In genomic region chr6:100484474-100484873, GRCh38 we compare ENCODE assay signal across 17 cellular contexts. TPM values are rescaled to one million over a fixed set of nuclear protein-coding genes. Genes with fewer than 3 reads are reported as not detected.
DNase-seq lines count a peak whose midpoint lies in the region; ATAC-seq and TF ChIP-seq lines count a peak whose summit lies in the region.
"Had no signal": no experiment of that assay in that cellular context is flagged by ENCODE, and none has a peak within 500 bp of the region (broad histone marks: within the 10 kb centered on the region; RNA-seq: fewer than 3 reads in every experiment).

No MANE protein-coding gene starts in this region.

- no peaks in the 10 kb centered on the region for H3K27me3 Mint-ChIP-seq in WTC11 (ENCODE audit: low read depth)

- no peaks in the 10 kb centered on the region for H3K79me2 ChIP-seq in OCI-LY7 (ENCODE audit: insufficient read depth, low read depth, low read length)
- H3K79me2 ChIP-seq: parathyroid adenoma had no signal

- H3K4me1 ChIP-seq in OCI-LY7 (ENCODE audit: insufficient read depth, low read length, poor library complexity, severe bottlenecking), result no peaks in the 10 kb centered on the region
- H3K4me1 ChIP-seq: parathyroid adenoma had no signal

- H3K27ac Mint-ChIP-seq in WTC11, result no peak overlapping the region
- H3K27ac Mint-ChIP-seq: activated naive CD4-positive, alpha-beta T cell treated with anti-CD3 and anti-CD28 coated beads for 36 hours had no signal

- H3K36me3 Mint-ChIP-seq in WTC11, result peaks cover 2% of the 10 kb centered on the region

- intact Hi-C loops in OCI-LY7 (cut with micrococcal nuclease; ENCODE audit: unreplicated experiment), result no loop called here

- H3K9me3 Mint-ChIP-seq in WTC11, result peaks cover 3% of the 10 kb centered on the region
- H3K9me3 Mint-ChIP-seq: activated naive CD4-positive, alpha-beta T cell treated with anti-CD3 and anti-CD28 coated beads for 36 hours had no signal

- ATAC-seq in GM18909 (IDR thresholded peaks at IDR 0.05; ENCODE audit: poor library complexity, unreplicated experiment), result peak; percentile 39
- peak; percentile 64 for ATAC-seq in HG02798 (IDR thresholded peaks at IDR 0.05; ENCODE audit: poor library complexity, unreplicated experiment)
- no peak for ATAC-seq in WTC11
- ATAC-seq: PC-3 had no signal

- H3K9me2 ChIP-seq in OCI-LY7 (ENCODE audit: insufficient read depth, low read length), result no peaks in the 10 kb centered on the region

- no peaks in the 10 kb centered on the region for H3K36me3 ChIP-seq in OCI-LY7 (ENCODE audit: insufficient read depth, low read length)
- H3K36me3 ChIP-seq: MG63 had no signal

- DNase-seq in GM12865 (ENCODE audit: low read depth), result peak; percentile 64
- no peak for DNase-seq in OCI-LY7 (ENCODE audit: low spot score)
- DNase-seq in caudate nucleus (lab: John Stamatoyannopoulos, UW), result no peak
- no peak for DNase-seq in HCEC 1CT
- DNase-seq in WTC11 (ENCODE audit: low spot score), result no peak
- no peak for DNase-seq in NCI-H345 treated with DMSO at 0.1 percent for 48 hours (lab: John Stamatoyannopoulos, UW; ENCODE audit: unreplicated experiment)
- DNase-seq: activated CD4-positive, CD25-positive, alpha-beta regulatory T cell; activated CD8-positive, alpha-beta memory T cell treated with anti-CD3 and anti-CD28 coated beads, Interleukin-2, amount 50 U/mL, for 4 hours; activated naive CD4-positive, alpha-beta T cell treated with anti-CD3 and anti-CD28 coated beads for 36 hours; effector CD4-positive, alpha-beta T cell; hypothalamus; MG63; NCI-H226; PC-3 had no signal

- H4K20me1 ChIP-seq in OCI-LY7 (ENCODE audit: insufficient read depth, low read length), result no peaks in the 10 kb centered on the region

- H2AFZ ChIP-seq in OCI-LY7 (ENCODE audit: low read length), result no peak overlapping the region
- H2AFZ ChIP-seq: parathyroid adenoma had no signal

- H3K9me3 ChIP-seq in OCI-LY7 (ENCODE audit: low read length), result no peaks in the 10 kb centered on the region
- H3K9me3 ChIP-seq: MG63 had no signal

- H3K4me1 Mint-ChIP-seq in WTC11, result no peaks in the 10 kb centered on the region

- no peak overlapping the region for H3K4me3 Mint-ChIP-seq in WTC11
- H3K4me3 Mint-ChIP-seq: activated naive CD4-positive, alpha-beta T cell treated with anti-CD3 and anti-CD28 coated beads for 36 hours had no signal

- TF ChIP-seq CTCF in GM12865 (IDR thresholded peaks at IDR 0.05; ENCODE audit: insufficient read depth, low read depth, low read length, missing control alignments) (no peak), OCI-LY7 (conservative IDR thresholded peaks at IDR 0.05; ENCODE audit: low read length) (no peak), WTC11 (IDR thresholded peaks at IDR 0.05) (no peak)

- H3K27ac ChIP-seq in OCI-LY7 (ENCODE audit: low read depth, low read length, poor library complexity, severe bottlenecking) (no peak overlapping the region), caudate nucleus (ENCODE audit: low read depth, low read length) (no peak overlapping the region)
- H3K27ac ChIP-seq: parathyroid adenoma had no signal

- H3K4me2 ChIP-seq in OCI-LY7 (ENCODE audit: low read length), result peak overlapping the region; percentile 20; the same call in 1 of the 2 replicates

- CTCF ChIA-PET in OCI-LY7 (lab: Charles Lee; ENCODE audit: unreplicated experiment) (no interaction called here), WTC11 (lab: Charles Lee) (no interaction called here)

- H3K4me3 ChIP-seq in GM12865 (ENCODE audit: low read depth, low read length), result no peak overlapping the region
- no peak overlapping the region for H3K4me3 ChIP-seq in OCI-LY7 (ENCODE audit: low read depth, low read length, poor library complexity, severe bottlenecking)
- H3K4me3 ChIP-seq: MG63 had no signal

- BruUV-seq in OCI-LY7 (replicated peaks; lab: Mats Ljungman, UMichigan), result no TSS peak

- POLR2A ChIA-PET in OCI-LY7 (lab: Charles Lee), result no interaction called here
- POLR2A ChIA-PET in WTC11 (lab: Charles Lee), result no interaction called here

TF ChIP-seq in WTC11, 78 proteins besides CTCF, POLR2A, EP300 and RAD21:
- TF ChIP-seq MYBL2 (CRISPR knock-in tag; IDR thresholded peaks at IDR 0.05) (no peak), RORB (CRISPR knock-in tag; IDR thresholded peaks at IDR 0.05) (no peak), ZNF416 (CRISPR knock-in tag; IDR thresholded peaks at IDR 0.05) (no peak), ZNF121 (CRISPR knock-in tag; IDR thresholded peaks at IDR 0.05) (no peak), ZNF317 (CRISPR knock-in tag; IDR thresholded peaks at IDR 0.05; ENCODE audit: borderline replicate concordance, low read depth) (no peak), ATF1 (CRISPR knock-in tag; IDR thresholded peaks at IDR 0.05) (no peak), NFATC4 (CRISPR knock-in tag; IDR thresholded peaks at IDR 0.05) (no peak), FOXP1 (CRISPR knock-in tag; IDR thresholded peaks at IDR 0.05; ENCODE audit: borderline replicate concordance) (no peak), NFE2L1 (CRISPR knock-in tag; IDR thresholded peaks at IDR 0.05) (no peak), PRRX2 (CRISPR knock-in tag; IDR thresholded peaks at IDR 0.05) (no peak), E2F5 (CRISPR knock-in tag; IDR thresholded peaks at IDR 0.05) (no peak), USF2 (CRISPR knock-in tag; IDR thresholded peaks at IDR 0.05) (no peak), ZMAT4 (CRISPR knock-in tag; IDR thresholded peaks at IDR 0.05) (no peak), GABPB1 (CRISPR knock-in tag; IDR thresholded peaks at IDR 0.05) (no peak), PRDM15 (CRISPR knock-in tag; IDR thresholded peaks at IDR 0.05) (no peak), FOXK1 (CRISPR knock-in tag; IDR thresholded peaks at IDR 0.05) (no peak), USF1 (CRISPR knock-in tag; IDR thresholded peaks at IDR 0.05) (no peak)

RNA-seq across cellular contexts. Expression of gene SIM1, which starts 19.8 kb away (rescaled TPM):
- not detected in 2 replicates for total RNA-seq in OCI-LY7 (2014; rRNA removed; shearing (Covaris generic))
- total RNA-seq in OCI-LY7 (2022) (not detected in 2 replicates), WTC11 (2021) (0.09 to 0.11 TPM (median 0.11 TPM) in 3 replicates)
- total RNA-seq: activated naive CD4-positive, alpha-beta T cell treated with anti-CD3 and anti-CD28 coated beads for 36 hours; PC-3 had no signal
